Comparison of ENCODE assay signal across 9 cellular contexts in the genomic region with DNA sequence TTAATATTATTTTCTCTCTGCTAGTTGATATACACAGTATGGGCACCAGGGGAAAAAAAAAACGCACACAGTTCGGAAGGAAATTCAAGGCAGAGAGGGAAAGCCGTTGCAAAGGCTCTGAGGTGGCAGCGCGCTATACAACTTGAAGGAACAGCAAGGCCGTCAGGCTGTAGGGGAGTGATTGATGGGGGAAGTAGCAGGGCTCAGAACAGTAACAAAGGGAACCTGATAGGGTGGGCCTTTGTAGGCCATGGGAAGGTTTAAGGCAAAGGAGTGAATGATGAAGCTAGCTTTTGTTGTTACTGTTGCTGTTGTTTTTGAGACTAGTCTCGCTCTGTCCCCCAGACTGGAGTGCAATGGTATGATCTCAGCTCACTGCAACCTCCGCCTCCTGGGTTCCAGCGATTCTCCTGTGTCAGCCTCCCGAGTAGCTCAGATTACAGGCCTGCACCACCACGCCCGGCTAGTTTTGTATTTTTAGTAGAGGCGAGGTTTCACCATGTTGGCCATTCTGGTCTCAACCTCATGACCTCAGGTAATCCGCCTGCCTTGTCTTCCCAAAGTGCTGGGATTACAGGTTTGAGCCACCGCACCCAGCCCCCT. TPM values are rescaled to one million over a fixed set of nuclear protein-coding genes. Genes with fewer than 3 reads are reported as not detected.
DNase-seq lines count a peak whose midpoint lies in the region; ATAC-seq and TF ChIP-seq lines count a peak whose summit lies in the region.
"Had no signal": no experiment of that assay in that cellular context is flagged by ENCODE, and none has a peak within 500 bp of the region (broad histone marks: within the 10 kb centered on the region; RNA-seq: fewer than 3 reads in every experiment).

No MANE protein-coding gene starts in this region.

- TF ChIP-seq CTCF in colonic mucosa (IDR thresholded peaks at IDR 0.05) (no peak), upper lobe of right lung (IDR thresholded peaks at IDR 0.05) (no peak), stomach (IDR thresholded peaks at IDR 0.05) (no peak)

- H3K18ac ChIP-seq in mesendoderm (ENCODE audit: low read length) = no peak overlapping the region

- H3K27me3 ChIP-seq in colonic mucosa (no peaks in the 10 kb centered on the region), mesendoderm (ENCODE audit: insufficient read depth, low read length, poor library complexity) (no peaks in the 10 kb centered on the region), upper lobe of right lung (no peaks in the 10 kb centered on the region), stomach (no peaks in the 10 kb centered on the region)

- no peak overlapping the region for H3K9ac ChIP-seq in colonic mucosa (ENCODE audit: low read depth in 2 of 2, low read length in 2 of 2)
- peak overlapping the region; percentile 9 for H3K9ac ChIP-seq in mesendoderm (ENCODE audit: low read length)

- peak overlapping the region; percentile 35 for H3K56ac ChIP-seq in mesendoderm (ENCODE audit: low read length)

- no peak overlapping the region for H2BK5ac ChIP-seq in mesendoderm (ENCODE audit: low read length)

- H2AK5ac ChIP-seq in mesendoderm (ENCODE audit: low read length) = no peak overlapping the region

- H3K9me3 ChIP-seq in colonic mucosa (no peaks in the 10 kb centered on the region), upper lobe of right lung (no peaks in the 10 kb centered on the region), stomach (no peaks in the 10 kb centered on the region)

- H3K4me1 ChIP-seq in colonic mucosa (no peaks in the 10 kb centered on the region), mesendoderm (ENCODE audit: control insufficient read depth, low read depth, low read length) (no peaks in the 10 kb centered on the region), upper lobe of right lung (peaks cover 8% of the 10 kb centered on the region), stomach (peaks cover 11 to 29% (median 14%) of the 10 kb centered on the region in 4 donors)

- no peak for TF ChIP-seq POLR2A in stomach (IDR thresholded peaks at IDR 0.05)

- H2BK15ac ChIP-seq in mesendoderm (replicated peaks; ENCODE audit: low read depth) = no peak overlapping the region

- H3K27ac ChIP-seq in colonic mucosa (peak overlapping the region; percentile 27), mesendoderm (ENCODE audit: low read depth, low read length) (no peak overlapping the region), upper lobe of right lung (peak overlapping the region; percentile 8), stomach (peak overlapping the region in 1 of 5 donors; percentile 52)

- no peak overlapping the region for H4K8ac ChIP-seq in mesendoderm (ENCODE audit: low read depth, low read length)

- peaks cover 6% of the 10 kb centered on the region for H3K36me3 Mint-ChIP-seq in activated naive CD4-positive, alpha-beta T cell treated with anti-CD3 and anti-CD28 coated beads, Interleukin-2, amount 10 ng/mL, durations not matched to agents 7 days and 5 days

- intact Hi-C loops in colonic mucosa (cut with DNase I) = loop anchor here (2.0 to 5.0 kb wide), 2 partner anchors 39 to 92 kb away; no protein-coding TSS in a partner anchor
- intact Hi-C loops in upper lobe of right lung (cut with DNase I) = no loop called here
- intact Hi-C loops in stomach (cut with DNase I; ENCODE audit: low total_unique reads) = loop anchor here (10.0 kb wide), 1 partner anchor 89 kb away; no protein-coding TSS in a partner anchor

- H3K79me2 ChIP-seq in mesendoderm (ENCODE audit: control insufficient read depth, insufficient read depth, low read length) = no peaks in the 10 kb centered on the region

- H2BK120ac ChIP-seq in mesendoderm (ENCODE audit: low read depth, low read length) = no peak overlapping the region

- H4K5ac ChIP-seq in mesendoderm (ENCODE audit: low read length) = no peak overlapping the region

- WGBS in mesendoderm (ENCODE audit: extremely low coverage, insufficient coverage, low lambda C conversion rate) = no CpG with 5 or more reads among the region's 15 CpGs
- WGBS in stomach, 5 donors = 57 to 62% (median 58%) methylated on average over 15 of the region's 15 CpGs

- no peaks in the 10 kb centered on the region for H3K27me3 Mint-ChIP-seq in activated naive CD4-positive, alpha-beta T cell treated with anti-CD3 and anti-CD28 coated beads, Interleukin-2, amount 10 ng/mL, durations not matched to agents 7 days and 5 days
- H3K27me3 Mint-ChIP-seq: activated CD4-positive, alpha-beta memory T cell treated with anti-CD3 and anti-CD28 coated beads, Interleukin-2, amount 10 ng/mL, durations not matched to agents 7 days and 5 days had no signal

- no peak overlapping the region for H3K23ac ChIP-seq in mesendoderm (ENCODE audit: low read length)

- no peak overlapping the region for H3K4me2 ChIP-seq in mesendoderm (ENCODE audit: low read length)

- H3K4me3 Mint-ChIP-seq in activated naive CD4-positive, alpha-beta T cell treated with anti-CD3 and anti-CD28 coated beads, Interleukin-2, amount 10 ng/mL, durations not matched to agents 7 days and 5 days = no peak overlapping the region
- H3K4me3 Mint-ChIP-seq: activated CD4-positive, alpha-beta memory T cell treated with anti-CD3 and anti-CD28 coated beads, Interleukin-2, amount 10 ng/mL, durations not matched to agents 7 days and 5 days had no signal

- H3K4me3 ChIP-seq in colonic mucosa (no peak overlapping the region), mesendoderm (ENCODE audit: low read length) (no peak overlapping the region), upper lobe of right lung (no peak overlapping the region), stomach (peak overlapping the region in 2 of 4 donors; percentile 13 to 24)

- no peak for DNase-seq in activated naive CD4-positive, alpha-beta T cell treated with anti-CD3 and anti-CD28 coated beads, Interleukin-2, amount 10 ng/mL, durations not matched to agents 7 days and 5 days
- no peak for DNase-seq in activated naive CD4-positive, alpha-beta T cell treated with Interleukin-2 at 50 U/mL for 16 hours
- no peak for DNase-seq in colonic mucosa
- peak; percentile 85 for DNase-seq in mesendoderm
- DNase-seq in upper lobe of right lung = peak; percentile 56
- DNase-seq in activated CD8-positive, alpha-beta memory T cell treated with anti-CD3 and anti-CD28 coated beads, Interleukin-2, amount 50 U/mL, for 48 hours = no peak
- DNase-seq in NAMALWA (ENCODE audit: low spot score) = no peak
- DNase-seq in stomach = no peak

- peaks cover 18% of the 10 kb centered on the region for H3K4me1 Mint-ChIP-seq in activated naive CD4-positive, alpha-beta T cell treated with anti-CD3 and anti-CD28 coated beads, Interleukin-2, amount 10 ng/mL, durations not matched to agents 7 days and 5 days

- H3K79me1 ChIP-seq in mesendoderm (ENCODE audit: low read length) = no peaks in the 10 kb centered on the region

- no peaks in the 10 kb centered on the region for H3K36me3 ChIP-seq in colonic mucosa
- H3K36me3 ChIP-seq in mesendoderm (ENCODE audit: control insufficient read depth, insufficient read depth, low read length) = no peaks in the 10 kb centered on the region
- H3K36me3 ChIP-seq in upper lobe of right lung = peaks cover 16% of the 10 kb centered on the region
- peaks cover 10 to 33% (median 26%) of the 10 kb centered on the region in 4 donors for H3K36me3 ChIP-seq in stomach

- peak; percentile 26 for ATAC-seq in upper lobe of right lung

- CTCF ChIA-PET in activated naive CD4-positive, alpha-beta T cell treated with anti-CD3 and anti-CD28 coated beads, Interleukin-2, amount 10 ng/mL, durations not matched to agents 7 days and 5 days (lab: Charles Lee) = interaction anchor here (0.6 to 5.4 kb wide), 23 partner anchors 9 to 148 kb away, joined by 3 to 99 read pairs (median 7); a partner anchor contains a TSS

- no peak for TF ChIP-seq EP300 in stomach (IDR thresholded peaks at IDR 0.05)

- no peak overlapping the region for H3K4ac ChIP-seq in mesendoderm (ENCODE audit: low read depth, low read length)

- H3K27ac Mint-ChIP-seq in activated naive CD4-positive, alpha-beta T cell treated with anti-CD3 and anti-CD28 coated beads, Interleukin-2, amount 10 ng/mL, durations not matched to agents 7 days and 5 days = peak overlapping the region; percentile 5

- no peaks in the 10 kb centered on the region for H3K9me3 Mint-ChIP-seq in activated naive CD4-positive, alpha-beta T cell treated with anti-CD3 and anti-CD28 coated beads, Interleukin-2, amount 10 ng/mL, durations not matched to agents 7 days and 5 days
- H3K9me3 Mint-ChIP-seq: activated CD4-positive, alpha-beta memory T cell treated with anti-CD3 and anti-CD28 coated beads, Interleukin-2, amount 10 ng/mL, durations not matched to agents 7 days and 5 days had no signal

RNA-seq across cellular contexts. Expression of a gene that starts 27.0 kb away (rescaled TPM):
- total RNA-seq in colonic mucosa (10 to 100 TPM in 1 of 2 donors, 1 to 10 TPM in 1; 7.4 to 12.5 TPM), upper lobe of right lung (2.4 TPM), stomach (10 to 100 TPM in 1 of 5 donors, 1 to 10 TPM in 2, not detected in 2; 2.8 to 17.4 (median 3.9) TPM)
- polyA plus RNA-seq in mesendoderm (2013, experiment 1 of 2) = not detected
- polyA plus RNA-seq in mesendoderm (2013, experiment 2 of 2) = not detected
- 1 to 10 TPM; 1.1 to 5.3 (median 1.5) TPM for polyA plus RNA-seq in stomach

Comparison
In these comparisons a context has a peak if more than half of its experiments do, and no peak if none do; other contexts are left out.
1. DNase-seq: peak in mesendoderm (single experiment) and upper lobe of right lung (single experiment); none in activated naive CD4-positive, alpha-beta T cell treated with anti-CD3 and anti-CD28 coated beads, Interleukin-2, amount 10 ng/mL, durations not matched to agents 7 days and 5 days (single experiment), activated naive CD4-positive, alpha-beta T cell treated with Interleukin-2 at 50 U/mL for 16 hours (single experiment), colonic mucosa (single experiment), activated CD8-positive, alpha-beta memory T cell treated with anti-CD3 and anti-CD28 coated beads, Interleukin-2, amount 50 U/mL, for 48 hours (single experiment), NAMALWA (single experiment) and stomach (single experiment).